14 cellular contexts compared by ENCODE assay signal in genomic region chr19:30335306-30335886, GRCh38. TPM values are rescaled to one million over a fixed set of nuclear protein-coding genes. Genes with fewer than 3 reads are reported as not detected.
DNase-seq lines count a peak whose midpoint lies in the region; ATAC-seq, FAIRE-seq and TF ChIP-seq lines count a peak whose summit lies in the region.
"Had no signal": no experiment of that assay in that cellular context is flagged by ENCODE, and none has a peak within 500 bp of the region (broad histone marks: within the 10 kb centered on the region; RNA-seq: fewer than 3 reads in every experiment).

No MANE protein-coding gene starts in this region.

- CTCF ChIA-PET in HepG2 (lab: Yijun Ruan, JAX; ENCODE audit: low intra/inter-chr PET ratio, low total read pairs) = no interaction called here
- CTCF ChIA-PET in PC-3 (lab: Charles Lee) = no interaction called here

- H3K79me2 ChIP-seq in HepG2 (ENCODE audit: insufficient read depth, low read length) (no peaks in the 10 kb centered on the region), PC-3 (ENCODE audit: low read length) (no peaks in the 10 kb centered on the region)

- H3K4me1 ChIP-seq in HepG2 (ENCODE audit: insufficient read depth, low read length) (no peaks in the 10 kb centered on the region), PC-3 (ENCODE audit: insufficient read depth, low read length) (no peaks in the 10 kb centered on the region)

- TF ChIP-seq EP300 in HepG2 (IDR thresholded peaks at IDR 0.05; ENCODE audit: low read depth in 2 of 2, low read length in 2 of 2) (no peak), HepG2 (CRISPR knock-in tag; IDR thresholded peaks at IDR 0.05; ENCODE audit: borderline replicate concordance) (no peak)

- BruUV-seq in HepG2 (replicated peaks; lab: Mats Ljungman, UMichigan) (no TSS peak), PC-3 (replicated peaks; lab: Mats Ljungman, UMichigan) (no TSS peak)

- H3K27me3 ChIP-seq in HepG2 (ENCODE audit: control insufficient read depth in 1 of 2, insufficient read depth in 2 of 2, low read length in 2 of 2) = peaks cover 1 to 4% of the 10 kb centered on the region in 2 experiments; a peak in 4 of 5 replicates
- no peaks in the 10 kb centered on the region for H3K27me3 ChIP-seq in PC-3 (ENCODE audit: low read length)
- H3K27me3 ChIP-seq: BLaER1 treated with 17β-estradiol and CSF1 and Interleukin-3, amounts not matched to agents 10 nM and 100 nM had no signal

- H3K4me2 ChIP-seq in HepG2 (ENCODE audit: low read depth, low read length) (no peak overlapping the region), PC-3 (ENCODE audit: low read length) (no peak overlapping the region)
- H3K4me2 ChIP-seq: BLaER1 treated with 17β-estradiol and CSF1 and Interleukin-3, amounts not matched to agents 10 nM and 100 nM had no signal

- POLR2A ChIA-PET in HepG2 (lab: Yijun Ruan, JAX) = no interaction called here
- POLR2A ChIA-PET in PC-3 (lab: Charles Lee; ENCODE audit: unreplicated experiment) = no interaction called here

- H3F3A ChIP-seq in PC-3 (ENCODE audit: low read length, unreplicated experiment) = no peaks in the 10 kb centered on the region

- H3K9me3 ChIP-seq in HepG2 (ENCODE audit: low read length) (no peaks in the 10 kb centered on the region), PC-3 (ENCODE audit: low read length) (no peaks in the 10 kb centered on the region)
- H3K9me3 ChIP-seq: BLaER1 treated with 17β-estradiol and CSF1 and Interleukin-3, amounts not matched to agents 10 nM and 100 nM had no signal

- no peaks in the 10 kb centered on the region for H3K9me2 ChIP-seq in PC-3 (replicated peaks; ENCODE audit: low read length)

- H3K27ac ChIP-seq in cingulate gyrus (ENCODE audit: low read depth, low read length) (peak overlapping the region; percentile 40), HepG2 (ENCODE audit: extremely low read length, insufficient read depth, low read length) (no peak overlapping the region), temporal lobe (ENCODE audit: low read depth, low read length) (peak overlapping the region; percentile 14), PC-3 (ENCODE audit: low read length) (no peak overlapping the region)
- H3K27ac ChIP-seq: BLaER1 treated with 17β-estradiol and CSF1 and Interleukin-3, amounts not matched to agents 10 nM and 100 nM had no signal

- intact Hi-C loops in HepG2 (cut with micrococcal nuclease; ENCODE audit: unreplicated experiment) (no loop called here), sciatic nerve (cut with DNase I) (no loop called here), PC-3 (cut with micrococcal nuclease) (no loop called here)

- in situ Hi-C loops in HepG2 (cut with HindIII; ENCODE audit: extremely low pct_ligation_motif_present, low pct_unique_long_range_greater_than_20kb) = no loop called here

- no peak for TF ChIP-seq CTCF in HepG2 (CRISPR knock-in tag; IDR thresholded peaks at IDR 0.05)
- no peak for TF ChIP-seq CTCF in PC-3 (conservative IDR thresholded peaks at IDR 0.05; ENCODE audit: low read depth, low read length)

- no peak overlapping the region for H3K4me3 ChIP-seq in HepG2 (replicated peaks in 1 of 3; ENCODE audit: insufficient read depth in 1 of 3, low read depth in 2 of 3, low read length in 3 of 3)
- no peak overlapping the region for H3K4me3 ChIP-seq in PC-3 (ENCODE audit: low read length)
- H3K4me3 ChIP-seq: BLaER1 treated with 17β-estradiol and CSF1 and Interleukin-3, amounts not matched to agents 10 nM and 100 nM had no signal

- no peak for DNase-seq in HepG2 (ENCODE audit: low spot score)
- DNase-seq in sciatic nerve (ENCODE audit: low spot score) = peak; percentile 17
- DNase-seq in dedifferentiated amniotic fluid mesenchymal stem cell (ENCODE audit: extremely low spot score) = no peak
- no peak for DNase-seq in PC-3
- no peak for DNase-seq in NCI-H128 (lab: John Stamatoyannopoulos, UW; ENCODE audit: unreplicated experiment)
- DNase-seq: ACHN; CD4-positive, CD25-positive, alpha-beta regulatory T cell; DMS53; HCEC 1CT had no signal

- ATAC-seq in HepG2 (no peak), sciatic nerve (no peak), HG03139 (IDR thresholded peaks at IDR 0.05; ENCODE audit: unreplicated experiment) (no peak), PC-3 (no peak)

- no peak overlapping the region for H2AFZ ChIP-seq in HepG2 (ENCODE audit: low read length)
- no peak overlapping the region for H2AFZ ChIP-seq in PC-3 (ENCODE audit: low read length)

- 9% methylated on average over 11 of the region's 14 CpGs for WGBS in HepG2 (ENCODE audit: low lambda C conversion rate)

- TF ChIP-seq RAD21 in HepG2 (CRISPR knock-in tag; IDR thresholded peaks at IDR 0.05) = no peak

- no peaks in the 10 kb centered on the region for H4K20me1 ChIP-seq in HepG2 (ENCODE audit: insufficient read depth, low read length)
- no peaks in the 10 kb centered on the region for H4K20me1 ChIP-seq in PC-3 (ENCODE audit: low read length)
- H4K20me1 ChIP-seq: BLaER1 treated with 17β-estradiol and CSF1 and Interleukin-3, amounts not matched to agents 10 nM and 100 nM had no signal

- no peak for FAIRE-seq in HepG2 (lab: Jason Lieb, UNC)

- H3K36me3 ChIP-seq in HepG2 (replicated peaks in 1 of 2; ENCODE audit: control insufficient read depth in 1 of 2, insufficient read depth in 2 of 2, low read length in 2 of 2) (no peaks in the 10 kb centered on the region), PC-3 (ENCODE audit: low read depth, low read length) (no peaks in the 10 kb centered on the region)
- H3K36me3 ChIP-seq: BLaER1 treated with 17β-estradiol and CSF1 and Interleukin-3, amounts not matched to agents 10 nM and 100 nM had no signal

- H3K9ac ChIP-seq in HepG2 (ENCODE audit: insufficient read depth, low read depth, low read length) (no peak overlapping the region), PC-3 (ENCODE audit: low read length) (no peak overlapping the region)
- H3K9ac ChIP-seq: BLaER1 treated with 17β-estradiol and CSF1 and Interleukin-3, amounts not matched to agents 10 nM and 100 nM had no signal

- TF ChIP-seq POLR2A in HepG2 (IDR thresholded peaks at IDR 0.05; ENCODE audit: insufficient read depth in 1 of 2, low read depth in 2 of 2, low read length in 2 of 2) = no peak

TF ChIP-seq in HepG2, 621 proteins besides CTCF, POLR2A, EP300 and RAD21:
- no peak for TF ChIP-seq KDM1A (CRISPR knock-in tag; IDR thresholded peaks at IDR 0.05)
- TF ChIP-seq ZNF160 (CRISPR knock-in tag; IDR thresholded peaks at IDR 0.05) = no peak
- no peak for TF ChIP-seq FOXK2 (IDR thresholded peaks at IDR 0.05)
- TF ChIP-seq MNT (IDR thresholded peaks at IDR 0.05) = peak; percentile 91
- no peak for TF ChIP-seq WIZ (CRISPR knock-in tag; IDR thresholded peaks at IDR 0.05)
- no peak for TF ChIP-seq CHD4 (IDR thresholded peaks at IDR 0.05; ENCODE audit: borderline replicate concordance, low read length)

RNA-seq across cellular contexts. Expression of gene ZNF536, which starts 36.8 kb away (rescaled TPM):
- total RNA-seq in HepG2 (2016; rRNA removed; fragmentation: Illumina TruSeq; extraction: Trizol) (not detected in 2 replicates), sciatic nerve (43.2 TPM), temporal lobe (18.2 TPM), PC-3 (2014; rRNA removed) (not detected in 2 replicates)
- total RNA-seq in HepG2 (2016; cell fraction: cytosol; rRNA removed; fragmentation: Illumina TruSeq; extraction: Trizol; ENCODE audit: low read depth) = not detected in 2 replicates
- total RNA-seq in HepG2 (2016; cell fraction: insoluble cytoplasmic fraction; rRNA removed; fragmentation: Illumina TruSeq; extraction: Trizol) = not detected in 2 replicates
- total RNA-seq in HepG2 (2016; cell fraction: membrane; rRNA removed; fragmentation: Illumina TruSeq; extraction: Trizol) = not detected in 2 replicates
- not detected in 2 replicates for total RNA-seq in HepG2 (2016; cell fraction: nucleus; rRNA removed; fragmentation: Illumina TruSeq; extraction: Trizol)
- polyA plus RNA-seq in HepG2 (2011; rRNA removed) = not detected in 2 replicates
- not detected in 2 replicates for polyA plus RNA-seq in HepG2 (2011; cell fraction: cytosol; rRNA removed)
- polyA plus RNA-seq in HepG2 (2011; cell fraction: nucleus; rRNA removed) = not detected in 2 replicates
- polyA plus RNA-seq in HepG2 (2012) = not detected in 2 replicates
- not detected in 2 replicates for polyA plus RNA-seq in HepG2 (2016; cell fraction: cytosol; fragmentation: Illumina TruSeq; extraction: Trizol; ENCODE audit: low read depth)
- polyA plus RNA-seq in HepG2 (2016; cell fraction: insoluble cytoplasmic fraction; fragmentation: Illumina TruSeq; extraction: Trizol; ENCODE audit: low read depth) = not detected in 2 replicates
- polyA plus RNA-seq in HepG2 (2016; cell fraction: membrane; fragmentation: Illumina TruSeq; extraction: Trizol; ENCODE audit: low read depth) = not detected in 2 replicates
- not detected in 2 replicates for polyA plus RNA-seq in HepG2 (2016; cell fraction: nucleus; fragmentation: Illumina TruSeq; extraction: Trizol; ENCODE audit: insufficient read depth, low read depth)
- not detected in 2 replicates for polyA minus RNA-seq in HepG2 (2011; rRNA and poly(A)+ RNA removed; ENCODE audit: low replicate concordance)
- polyA minus RNA-seq in HepG2 (2011; cell fraction: cytosol; rRNA and poly(A)+ RNA removed) = not detected in 2 replicates
- not detected in 2 replicates for polyA minus RNA-seq in HepG2 (2011; cell fraction: nucleus; rRNA and poly(A)+ RNA removed)
- total RNA-seq: A172 had no signal

Comparison
In these comparisons a context has a peak if more than half of its experiments do, and no peak if none do; other contexts are left out.
1. H3K27ac ChIP-seq: peak in cingulate gyrus (single experiment) and temporal lobe (single experiment); none in HepG2 (single experiment) and PC-3 (single experiment).
2. RNA of gene ZNF536, which starts 36.8 kb away (total RNA-seq): 43.2 TPM in sciatic nerve (single experiment) and 18.2 TPM in temporal lobe (single experiment); not detected in HepG2 and not detected in PC-3; every median in the first group is over 10 times any median in the second.